ENCODE assay signal across 15 cellular contexts in the genomic region with DNA sequence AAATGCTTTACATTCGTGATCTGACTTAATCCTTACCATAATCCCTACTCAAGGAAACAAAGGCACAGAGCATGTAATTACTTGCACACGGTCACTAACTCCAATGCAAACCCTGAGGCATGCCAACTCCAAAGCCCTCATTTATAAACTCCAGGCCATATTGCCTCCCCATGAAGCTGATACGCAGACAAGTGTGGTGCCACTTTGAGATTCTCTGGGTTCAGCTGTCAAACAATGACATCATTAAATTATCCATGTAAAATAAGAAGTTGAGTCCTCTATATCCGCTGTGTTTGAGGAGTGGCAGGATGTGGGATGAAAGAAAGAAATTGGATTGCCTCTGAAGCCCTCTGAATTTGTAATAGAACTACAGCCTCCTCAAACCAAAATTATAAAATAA.
DNase-seq lines count a peak whose midpoint lies in the region; ATAC-seq, FAIRE-seq and TF ChIP-seq lines count a peak whose summit lies in the region.
"Had no signal": no experiment of that assay in that cellular context is flagged by ENCODE, and none has a peak within 500 bp of the region (broad histone marks: within the 10 kb centered on the region; RNA-seq: fewer than 3 reads in every experiment).

No MANE protein-coding gene starts in this region.

- CTCF ChIA-PET in HepG2 (lab: Yijun Ruan, JAX; ENCODE audit: low intra/inter-chr PET ratio, low total read pairs), result no interaction called here

- H3K27ac ChIP-seq in HepG2 (ENCODE audit: extremely low read length, insufficient read depth, low read length) (no peak overlapping the region), right lobe of liver (no peak overlapping the region), WERI-Rb-1 (no peak overlapping the region), lower lobe of right lung (no peak overlapping the region)
- H3K27ac ChIP-seq: C4-2B, HL-60 had no signal

- 3% methylated on average over 4 of the region's 4 CpGs for WGBS in HepG2 (ENCODE audit: low lambda C conversion rate)
- 57% methylated on average over 4 of the region's 4 CpGs for WGBS in right lobe of liver (ENCODE audit: insufficient coverage, low coverage, low lambda C conversion rate, missing lambda C conversion rate)

- FAIRE-seq in HepG2 (lab: Jason Lieb, UNC), result no peak
- FAIRE-seq: A204.1 had no signal

- TF ChIP-seq EP300 in HepG2 (IDR thresholded peaks at IDR 0.05; ENCODE audit: low read depth in 2 of 2, low read length in 2 of 2), result no peak
- TF ChIP-seq EP300 in HepG2 (CRISPR knock-in tag; IDR thresholded peaks at IDR 0.05; ENCODE audit: borderline replicate concordance), result no peak

- ATAC-seq in HepG2 (no peak), right lobe of liver (no peak), GM18498 (IDR thresholded peaks at IDR 0.05; ENCODE audit: unreplicated experiment) (no peak), lower lobe of right lung (no peak)
- ATAC-seq: HCT116 had no signal

- no peaks in the 10 kb centered on the region for H3K36me3 ChIP-seq in HepG2 (replicated peaks in 1 of 2; ENCODE audit: control insufficient read depth in 1 of 2, insufficient read depth in 2 of 2, low read length in 2 of 2)
- no peaks in the 10 kb centered on the region for H3K36me3 ChIP-seq in right lobe of liver
- H3K36me3 ChIP-seq in WERI-Rb-1, result no peaks in the 10 kb centered on the region
- H3K36me3 ChIP-seq in lower lobe of right lung, result no peaks in the 10 kb centered on the region
- H3K36me3 ChIP-seq: BE2C had no signal

- TF ChIP-seq POLR2A in HepG2 (IDR thresholded peaks at IDR 0.05; ENCODE audit: insufficient read depth in 1 of 2, low read depth in 2 of 2, low read length in 2 of 2) (no peak), right lobe of liver (IDR thresholded peaks at IDR 0.05) (no peak)

- no peaks in the 10 kb centered on the region for H4K20me1 ChIP-seq in HepG2 (ENCODE audit: insufficient read depth, low read length)

- TF ChIP-seq RAD21 in HepG2 (CRISPR knock-in tag; IDR thresholded peaks at IDR 0.05), result no peak

- no peaks in the 10 kb centered on the region for H3K4me1 ChIP-seq in HepG2 (ENCODE audit: insufficient read depth, low read length)
- H3K4me1 ChIP-seq in right lobe of liver, result no peaks in the 10 kb centered on the region
- no peaks in the 10 kb centered on the region for H3K4me1 ChIP-seq in lower lobe of right lung
- H3K4me1 ChIP-seq: BE2C had no signal

- H2AFZ ChIP-seq in HepG2 (ENCODE audit: low read length), result no peak overlapping the region

- H3K4me3 ChIP-seq in HepG2 (replicated peaks in 1 of 3; ENCODE audit: insufficient read depth in 1 of 3, low read depth in 2 of 3, low read length in 3 of 3) (no peak overlapping the region), right lobe of liver (no peak overlapping the region), WERI-Rb-1 (ENCODE audit: low read depth, low read length) (no peak overlapping the region), lower lobe of right lung (no peak overlapping the region)

- intact Hi-C loops in HepG2 (cut with micrococcal nuclease; ENCODE audit: unreplicated experiment) (no loop called here), right lobe of liver (cut with DNase I) (no loop called here), lower lobe of right lung (cut with DNase I) (no loop called here)

- TF ChIP-seq CTCF in HepG2 (CRISPR knock-in tag; IDR thresholded peaks at IDR 0.05), result no peak
- no peak for TF ChIP-seq CTCF in right lobe of liver (IDR thresholded peaks at IDR 0.05)
- no peak for TF ChIP-seq CTCF in WERI-Rb-1 (IDR thresholded peaks at IDR 0.05; ENCODE audit: low read depth, low read length)
- no peak for TF ChIP-seq CTCF in lower lobe of right lung (IDR thresholded peaks at IDR 0.05)

- no peak overlapping the region for H3K4me2 ChIP-seq in HepG2 (ENCODE audit: low read depth, low read length)

- POLR2A ChIA-PET in HepG2 (lab: Yijun Ruan, JAX), result no interaction called here

- no peaks in the 10 kb centered on the region for H3K79me2 ChIP-seq in HepG2 (ENCODE audit: insufficient read depth, low read length)

- DNase-seq in HepG2 (ENCODE audit: low spot score), result no peak
- DNase-seq in right lobe of liver, result no peak
- DNase-seq in NCI-H345 (lab: John Stamatoyannopoulos, UW), result peak; percentile 53
- peak; percentile 16 for DNase-seq in WERI-Rb-1
- no peak for DNase-seq in DMS79 (lab: John Stamatoyannopoulos, UW)
- no peak for DNase-seq in lower lobe of right lung
- DNase-seq: BE2C; CD4-positive, alpha-beta memory T cell; DMS79 treated with DMSO at 0.1 percent for 48 hours; GDM1 had no signal

- no TSS peak for BruUV-seq in HepG2 (replicated peaks; lab: Mats Ljungman, UMichigan)

- H3K9me3 ChIP-seq in HepG2 (ENCODE audit: low read length), result no peaks in the 10 kb centered on the region
- no peaks in the 10 kb centered on the region for H3K9me3 ChIP-seq in right lobe of liver
- no peaks in the 10 kb centered on the region for H3K9me3 ChIP-seq in WERI-Rb-1 (ENCODE audit: severe bottlenecking)
- H3K9me3 ChIP-seq in lower lobe of right lung, result no peaks in the 10 kb centered on the region
- H3K9me3 ChIP-seq: BE2C had no signal

- H3K27me3 ChIP-seq in HepG2 (ENCODE audit: control insufficient read depth in 1 of 2, insufficient read depth in 2 of 2, low read length in 2 of 2) (no peaks in the 10 kb centered on the region), right lobe of liver (no peaks in the 10 kb centered on the region), WERI-Rb-1 (ENCODE audit: insufficient read depth, low read depth, severe bottlenecking) (no peaks in the 10 kb centered on the region), lower lobe of right lung (ENCODE audit: low read depth) (no peaks in the 10 kb centered on the region)
- H3K27me3 ChIP-seq: BE2C had no signal

- no peak overlapping the region for H3K9ac ChIP-seq in HepG2 (ENCODE audit: insufficient read depth, low read depth, low read length)

- in situ Hi-C loops in HepG2 (cut with HindIII; ENCODE audit: extremely low pct_ligation_motif_present, low pct_unique_long_range_greater_than_20kb), result no loop called here

TF ChIP-seq in HepG2, 621 proteins besides CTCF, POLR2A, EP300 and RAD21:
- TF ChIP-seq ZBTB21 (CRISPR knock-in tag; IDR thresholded peaks at IDR 0.05) (no peak), ATF7 (IDR thresholded peaks at IDR 0.05) (peak; percentile 68; the same call in 1 of the 2 replicates), ATF7 (CRISPR knock-in tag; IDR thresholded peaks at IDR 0.05) (no peak)
TF ChIP-seq in HepG2: peak in this region for 1.

Comparison
In these comparisons a context has a peak if more than half of its experiments do, and no peak if none do; other contexts are left out.
1. DNase-seq: peak in NCI-H345 (single experiment) and WERI-Rb-1 (single experiment); none in HepG2 (single experiment), right lobe of liver (0 of 3), DMS79 (single experiment) and lower lobe of right lung (single experiment).